In the genomic region with DNA sequence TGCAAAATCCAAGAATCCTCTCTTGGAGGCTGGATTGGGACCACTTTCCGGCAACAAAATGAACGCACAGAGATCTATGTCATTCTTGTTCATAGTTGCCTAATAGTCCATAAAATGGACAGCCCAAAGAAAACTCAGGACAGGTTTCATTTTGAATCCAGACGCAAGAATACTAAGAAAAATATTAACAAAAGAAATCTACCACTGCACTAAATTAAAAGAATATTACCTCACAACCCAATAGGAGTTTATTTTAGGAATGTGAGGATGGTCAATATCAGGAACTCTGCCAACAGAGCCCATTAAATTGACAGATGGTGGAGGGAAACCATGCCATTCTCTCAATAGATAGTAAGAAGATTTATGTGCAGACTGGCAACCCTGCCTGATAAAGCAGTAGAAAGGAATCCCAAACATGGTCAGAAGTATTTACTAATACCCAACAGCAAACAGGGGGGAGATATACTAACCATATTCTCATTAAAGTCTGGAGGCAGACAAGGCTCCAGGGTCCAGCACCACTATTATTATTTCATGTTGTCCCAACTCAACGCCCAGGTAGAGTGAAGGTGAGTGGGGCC, we compare ENCODE assay signal across 14 cellular contexts.
"Had no signal": no experiment of that assay in that cellular context is flagged by ENCODE, and none has a peak within 500 bp of the region (broad histone marks: within the 10 kb centered on the region; RNA-seq: fewer than 3 reads in every experiment).

No MANE protein-coding gene starts in this region.

- H3K4me3 ChIP-seq: gastroesophageal sphincter, thoracic aorta had no signal

- H3K4me3 Mint-ChIP-seq: activated CD4-positive, alpha-beta memory T cell treated with anti-CD3 and anti-CD28 coated beads for 36 hours; activated naive CD8-positive, alpha-beta T cell; activated T-cell treated with anti-CD3 and anti-CD28 coated beads, Interleukin-2, amount 50 U/mL, for 4 hours; nephron progenitor cell; stimulated activated naive CD8-positive, alpha-beta T cell treated with anti-CD3 and anti-CD28 coated beads, Interleukin-15, amount 100 ng/mL, for 72 hours; T-helper 2 cell treated with Interferon-gamma antibody and Interleukin-4, amounts not matched to agents 5 μg/mL and 100 μg/mL, for 36 hours had no signal

- H3K4me1 ChIP-seq: gastroesophageal sphincter had no signal

- H3K27ac ChIP-seq: gastroesophageal sphincter, thoracic aorta had no signal

- ATAC-seq: activated CD4-positive, CD25-positive, alpha-beta regulatory T cell treated with anti-CD3 and anti-CD28 coated beads, Interleukin-2, amount 50 U/mL, for 24 hours; activated T-cell treated with anti-CD3 and anti-CD28 coated beads, Interleukin-2, amount 50 U/mL, for 4 hours; gastroesophageal sphincter; stimulated activated naive CD8-positive, alpha-beta T cell treated with anti-CD3 and anti-CD28 coated beads, Interleukin-15, amount 100 ng/mL, for 72 hours had no signal

- DNase-seq: activated CD4-positive, alpha-beta memory T cell treated with anti-CD3 and anti-CD28 coated beads for 36 hours; activated gamma-delta T cell; activated T-cell treated with anti-CD3 and anti-CD28 coated beads, Interleukin-2, amount 50 U/mL, for 4 hours; hippocampal formation; nephron progenitor cell; stimulated activated CD4-positive, alpha-beta T cell treated with anti-CD3 and anti-CD28 coated beads, Interleukin-15, amount 100 ng/mL, for 24 hours; stimulated activated CD4-positive, alpha-beta T cell treated with anti-CD3 and anti-CD28 coated beads, Interleukin-4, amount 100 ng/mL, for 4 hours; stimulated activated naive CD8-positive, alpha-beta T cell treated with anti-CD3 and anti-CD28 coated beads, Interleukin-15, amount 100 ng/mL, for 72 hours; SW 1271 had no signal

- H3K27me3 ChIP-seq: gastroesophageal sphincter had no signal

- H3K27me3 Mint-ChIP-seq: stimulated activated naive CD8-positive, alpha-beta T cell treated with anti-CD3 and anti-CD28 coated beads, Interleukin-15, amount 100 ng/mL, for 72 hours had no signal

- H3K36me3 ChIP-seq: gastroesophageal sphincter, thoracic aorta had no signal

- H3K9me3 Mint-ChIP-seq: activated CD4-positive, alpha-beta memory T cell treated with anti-CD3 and anti-CD28 coated beads for 36 hours; activated T-cell treated with anti-CD3 and anti-CD28 coated beads, Interleukin-2, amount 50 U/mL, for 4 hours; nephron progenitor cell; stimulated activated naive CD8-positive, alpha-beta T cell treated with anti-CD3 and anti-CD28 coated beads, Interleukin-15, amount 100 ng/mL, for 72 hours; T-helper 2 cell treated with Interferon-gamma antibody and Interleukin-4, amounts not matched to agents 5 μg/mL and 100 μg/mL, for 36 hours had no signal

- H3K36me3 Mint-ChIP-seq: activated CD4-positive, alpha-beta memory T cell treated with anti-CD3 and anti-CD28 coated beads for 36 hours; activated naive CD8-positive, alpha-beta T cell had no signal

- H3K27ac Mint-ChIP-seq: activated CD4-positive, alpha-beta memory T cell treated with anti-CD3 and anti-CD28 coated beads for 36 hours; activated naive CD8-positive, alpha-beta T cell; nephron progenitor cell; stimulated activated naive CD8-positive, alpha-beta T cell treated with anti-CD3 and anti-CD28 coated beads, Interleukin-15, amount 100 ng/mL, for 72 hours; T-helper 2 cell treated with Interferon-gamma antibody and Interleukin-4, amounts not matched to agents 5 μg/mL and 100 μg/mL, for 36 hours had no signal

- H3K9me3 ChIP-seq: gastroesophageal sphincter, thoracic aorta had no signal

- H3K4me1 Mint-ChIP-seq: stimulated activated naive CD8-positive, alpha-beta T cell treated with anti-CD3 and anti-CD28 coated beads, Interleukin-15, amount 100 ng/mL, for 72 hours had no signal
